Comparison of ENCODE assay signal across 8 cellular contexts in the genomic region with DNA sequence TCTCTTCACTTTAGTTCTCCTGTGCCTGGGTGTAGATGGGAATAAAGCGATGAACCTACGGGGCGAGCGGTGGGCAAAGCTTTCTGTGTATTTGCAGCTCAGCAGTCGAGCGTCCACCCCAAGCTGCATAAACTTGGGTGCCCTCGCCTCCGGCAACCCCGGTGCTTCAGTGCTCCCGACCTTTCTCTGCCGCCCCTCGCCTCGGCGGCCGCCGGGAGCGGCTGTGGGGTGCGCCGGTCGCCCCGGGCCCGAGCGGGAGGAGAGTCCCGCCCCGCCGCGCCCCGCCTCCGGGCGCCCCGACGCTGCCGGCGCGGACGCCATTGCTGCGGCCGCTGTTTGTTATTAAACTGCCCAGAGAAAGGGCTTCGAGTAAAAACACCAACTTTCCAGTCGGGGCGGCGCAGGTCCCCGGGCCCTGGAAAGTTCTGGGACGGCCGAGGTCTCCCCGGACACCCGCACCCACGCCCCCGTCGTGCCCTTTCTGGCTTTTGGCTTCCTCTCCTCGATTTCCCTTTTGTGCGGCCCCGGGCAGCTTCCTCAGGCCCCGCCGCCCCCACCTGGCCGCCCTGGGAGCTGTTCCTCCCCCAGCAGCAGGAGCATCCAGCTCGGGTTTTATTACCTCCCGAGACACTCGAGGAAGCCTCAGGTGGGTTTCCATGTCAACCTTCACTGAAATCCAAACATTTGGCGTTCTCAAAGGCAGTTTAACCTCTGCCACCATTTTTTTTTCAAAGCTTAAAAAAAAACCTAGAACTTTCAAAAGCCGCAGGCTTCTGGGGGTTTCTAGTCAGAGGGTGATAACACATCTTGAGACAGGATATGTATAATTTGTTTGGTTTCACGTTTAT.
A peak's percentile ranks its signal among the peaks of the same experiment; 100 is the strongest.
DNase-seq lines count a peak whose midpoint lies in the region; ATAC-seq and TF ChIP-seq lines count a peak whose summit lies in the region.

No MANE protein-coding gene starts in this region.

- DNase-seq in NCI-H2029 (lab: John Stamatoyannopoulos, UW): peak; percentile 92
- peak; percentile 43 for DNase-seq in activated CD4-positive, alpha-beta T cell treated with anti-CD3 and anti-CD28 coated beads for 48 hours
- DNase-seq in dermis blood vessel endothelial cell: peak; percentile 85
- DNase-seq in lower leg skin (ENCODE audit: low spot score in 2 of 2): peak; percentile 25 to 88
- DNase-seq in stimulated activated CD8-positive, alpha-beta memory T cell treated with anti-CD3 and anti-CD28 coated beads, Interleukin-15, amount 100 ng/mL, for 48 hours (ENCODE audit: low read depth in 2 of 2): peak; percentile 21
- no peak for DNase-seq in epidermal melanocyte (ENCODE audit: insufficient read length, low spot score)

- TF ChIP-seq POLR2A in GM18505 (IDR thresholded peaks at IDR 0.05; ENCODE audit: borderline replicate concordance, extremely low read depth, insufficient read depth, insufficient read length): peak; percentile 85
- no peak for TF ChIP-seq POLR2A in lower leg skin (IDR thresholded peaks at IDR 0.05)

- peak; percentile 65 for ATAC-seq in GM18505 (IDR thresholded peaks at IDR 0.05; ENCODE audit: unreplicated experiment)
- ATAC-seq in HG02840 (IDR thresholded peaks at IDR 0.05; ENCODE audit: low FRiP score, unreplicated experiment): peak; percentile 67

- WGBS in lower leg skin, 2 donors: 2 to 4% methylated on average over 38 to 55 of the region's 62 CpGs

- TF ChIP-seq CTCF in lower leg skin (IDR thresholded peaks at IDR 0.05): no peak

- peak overlapping the region; percentile 27 for H3K4me3 ChIP-seq in lower leg skin (ENCODE audit: low read depth, poor library complexity, severe bottlenecking)

- intact Hi-C loops in lower leg skin (cut with DNase I; ENCODE audit: low total_unique reads): no loop called here
